ENCODE assay signal across 20 cellular contexts in genomic region chr1:32404956-32405355, GRCh38. TPM values are rescaled to one million over a fixed set of nuclear protein-coding genes. Genes with fewer than 3 reads are reported as not detected.
DNase-seq lines count a peak whose midpoint lies in the region; ATAC-seq, FAIRE-seq and TF ChIP-seq lines count a peak whose summit lies in the region.
"Had no signal": no experiment of that assay in that cellular context is flagged by ENCODE, and none has a peak within 500 bp of the region (broad histone marks: within the 10 kb centered on the region; RNA-seq: fewer than 3 reads in every experiment).

No MANE protein-coding gene starts in this region.

- H3K9me3 ChIP-seq in GM23248 (ENCODE audit: low read depth): no peaks in the 10 kb centered on the region
- no peaks in the 10 kb centered on the region for H3K9me3 ChIP-seq in astrocyte (ENCODE audit: insufficient read depth, low read depth, low read length)
- H3K9me3 ChIP-seq: BLaER1 had no signal

- peaks cover 6% of the 10 kb centered on the region for H3K4me1 Mint-ChIP-seq in astrocyte (ENCODE audit: low read depth, unreplicated experiment)
- H3K4me1 Mint-ChIP-seq in activated T-cell treated with anti-CD3 and anti-CD28 coated beads, Interleukin-2, amount 50 U/mL, for 4 hours (ENCODE audit: low read depth): no peaks in the 10 kb centered on the region
- H3K4me1 Mint-ChIP-seq: CD8-positive, alpha-beta memory T cell; IgD-negative memory B cell had no signal

- H3K9ac ChIP-seq in GM23248: no peak overlapping the region
- H3K9ac ChIP-seq in astrocyte (ENCODE audit: low read length): no peak overlapping the region
- H3K9ac ChIP-seq: BLaER1 had no signal

- H3K4me3 ChIP-seq in GM23248 (no peak overlapping the region), astrocyte (ENCODE audit: insufficient read depth, low read depth, low read length) (no peak overlapping the region)
- H3K4me3 ChIP-seq: BLaER1 had no signal

- H3K4me3 Mint-ChIP-seq in astrocyte (ENCODE audit: unreplicated experiment): no peak overlapping the region
- no peak overlapping the region for H3K4me3 Mint-ChIP-seq in activated T-cell treated with anti-CD3 and anti-CD28 coated beads, Interleukin-2, amount 50 U/mL, for 4 hours
- H3K4me3 Mint-ChIP-seq: CD8-positive, alpha-beta memory T cell; H9; IgD-negative memory B cell had no signal

- no peaks in the 10 kb centered on the region for H3K79me2 ChIP-seq in GM23248 (ENCODE audit: insufficient read depth)
- H3K79me2 ChIP-seq in astrocyte (ENCODE audit: insufficient read depth, low read length): no peaks in the 10 kb centered on the region

- no peak for ATAC-seq in HG03135 (IDR thresholded peaks at IDR 0.05; ENCODE audit: unreplicated experiment)
- no peak for ATAC-seq in activated T-cell treated with anti-CD3 and anti-CD28 coated beads, Interleukin-2, amount 50 U/mL, for 4 hours
- no peak for ATAC-seq in GM18870 (IDR thresholded peaks at IDR 0.05; ENCODE audit: unreplicated experiment)
- ATAC-seq: Panc1, SK-N-SH treated with all-trans-retinoic acid at 6 μM for 48 hours had no signal

- DNase-seq in AG20443 (ENCODE audit: low spot score) (peak; percentile 25), GM23248 (peak; percentile 5), astrocyte (ENCODE audit: low read depth) (peak; percentile 52), myocyte (ENCODE audit: low read depth) (peak; percentile 88), NCI-H748 (lab: John Stamatoyannopoulos, UW; ENCODE audit: unreplicated experiment) (no peak)
- no peak for DNase-seq in activated T-cell treated with anti-CD3 and anti-CD28 coated beads, Interleukin-2, amount 50 U/mL, for 4 hours
- DNase-seq: CD8-positive, alpha-beta memory T cell; H9; NCI-H1417; NCI-H187 treated with DMSO at 0.1 percent for 48 hours; NCI-H446 treated with DMSO at 0.1 percent for 48 hours; T-helper 1 cell had no signal

- FAIRE-seq in astrocyte (lab: Jason Lieb, UNC): no peak

- H3K27ac ChIP-seq in GM23248 (no peak overlapping the region), astrocyte (ENCODE audit: low read depth, low read length) (no peak overlapping the region)
- H3K27ac ChIP-seq: BLaER1 had no signal

- no peak for TF ChIP-seq CTCF in astrocyte (IDR thresholded peaks at IDR 0.05; ENCODE audit: insufficient read depth, low read depth, low read length)

- H3K27me3 ChIP-seq in GM23248 (replicated peaks; ENCODE audit: insufficient read depth): no peaks in the 10 kb centered on the region
- H3K27me3 ChIP-seq in astrocyte (ENCODE audit: insufficient read depth, low read length): no peaks in the 10 kb centered on the region
- H3K27me3 ChIP-seq: BLaER1 had no signal

- H3K4me2 ChIP-seq in GM23248 (ENCODE audit: unreplicated experiment) (no peak overlapping the region), astrocyte (ENCODE audit: low read length) (no peak overlapping the region)
- H3K4me2 ChIP-seq: BLaER1 had no signal

- H4K20me1 ChIP-seq in GM23248 (ENCODE audit: insufficient read depth) (no peaks in the 10 kb centered on the region), astrocyte (ENCODE audit: insufficient read depth, low read length) (no peaks in the 10 kb centered on the region)
- H4K20me1 ChIP-seq: BLaER1 had no signal

- H3K9me3 Mint-ChIP-seq in astrocyte (ENCODE audit: unreplicated experiment): no peaks in the 10 kb centered on the region
- H3K9me3 Mint-ChIP-seq in activated T-cell treated with anti-CD3 and anti-CD28 coated beads, Interleukin-2, amount 50 U/mL, for 4 hours: no peaks in the 10 kb centered on the region
- H3K9me3 Mint-ChIP-seq: CD8-positive, alpha-beta memory T cell; H9; IgD-negative memory B cell had no signal

- no peaks in the 10 kb centered on the region for H3K27me3 Mint-ChIP-seq in astrocyte (ENCODE audit: low read depth, unreplicated experiment)
- H3K27me3 Mint-ChIP-seq in activated T-cell treated with anti-CD3 and anti-CD28 coated beads, Interleukin-2, amount 50 U/mL, for 4 hours (ENCODE audit: low read depth): no peaks in the 10 kb centered on the region
- H3K27me3 Mint-ChIP-seq: CD8-positive, alpha-beta memory T cell; IgD-negative memory B cell had no signal

- 40 to 42% methylated on average over 3 of the region's 3 CpGs for WGBS in GM23248 (ENCODE audit: low coverage in 1 of 2, low lambda C conversion rate in 2 of 2, missing lambda C conversion rate in 2 of 2), 2 experiments

- H2AFZ ChIP-seq in GM23248: no peak overlapping the region
- no peak overlapping the region for H2AFZ ChIP-seq in astrocyte (ENCODE audit: low read depth, low read length)

- H3K36me3 ChIP-seq in GM23248 (ENCODE audit: low read depth): no peaks in the 10 kb centered on the region
- H3K36me3 ChIP-seq in astrocyte (ENCODE audit: insufficient read depth, low read length): no peaks in the 10 kb centered on the region
- H3K36me3 ChIP-seq: BLaER1 had no signal

- in situ Hi-C loops in GM23248 (cut with MboI): no loop called here

- H3F3A ChIP-seq in GM23248 (ENCODE audit: insufficient read depth): peaks cover 19% of the 10 kb centered on the region

- H3K4me1 ChIP-seq in GM23248 (ENCODE audit: insufficient read depth) (0 out of 2 replicates have a peak, but pooled peaks cover 4% of the 10 kb centered on the region), astrocyte (ENCODE audit: insufficient read depth, low read length) (no peaks in the 10 kb centered on the region)

- H3K9me2 ChIP-seq in GM23248 (ENCODE audit: insufficient read depth): no peaks in the 10 kb centered on the region

- H3K36me3 Mint-ChIP-seq in astrocyte (ENCODE audit: low read depth, unreplicated experiment): no peaks in the 10 kb centered on the region
- no peaks in the 10 kb centered on the region for H3K36me3 Mint-ChIP-seq in activated T-cell treated with anti-CD3 and anti-CD28 coated beads, Interleukin-2, amount 50 U/mL, for 4 hours (ENCODE audit: insufficient read depth)
- H3K36me3 Mint-ChIP-seq: CD8-positive, alpha-beta memory T cell; IgD-negative memory B cell had no signal

- peak overlapping the region; percentile 62 for H3K27ac Mint-ChIP-seq in astrocyte (ENCODE audit: unreplicated experiment)
- H3K27ac Mint-ChIP-seq: CD8-positive, alpha-beta memory T cell; H9; IgD-negative memory B cell had no signal

RNA-seq across cellular contexts. Expression of gene BSDC1, which starts 10.7 kb away (rescaled TPM):
- 83.8 and 94.9 TPM in 2 replicates for total RNA-seq in GM23248 (2014; rRNA removed; shearing (Covaris generic))
- polyA plus RNA-seq in GM23248 (2016; fragmentation: Nextera tagmentation; extraction: Ambion mirVana): 47.5 and 47.8 TPM in 2 replicates
- total RNA-seq in astrocyte: 71.9 and 73.1 TPM in 2 replicates
- total RNA-seq in myocyte: 62.8 and 63.2 TPM in 2 replicates
- 68.3 TPM for polyA plus RNA-seq in myocyte (2012)
- total RNA-seq in activated T-cell treated with anti-CD3 and anti-CD28 coated beads, Interleukin-2, amount 50 U/mL, for 4 hours: 10 to 100 TPM; 42.2 to 56.8 (median 46.6) TPM

RNA-seq across cellular contexts. Expression of gene TSSK3, which starts 42.6 kb away (rescaled TPM):
- total RNA-seq in GM23248 (2014; rRNA removed; shearing (Covaris generic)): 0.22 TPM in 1 of 2 replicates, not detected in the other
- 0.47 TPM in 1 of 2 replicates, not detected in the other for polyA plus RNA-seq in GM23248 (2016; fragmentation: Nextera tagmentation; extraction: Ambion mirVana)
- total RNA-seq in astrocyte (0.32 and 0.87 TPM in 2 replicates), myocyte (0.88 and 1.0 TPM in 2 replicates)
- polyA plus RNA-seq in myocyte (2012): 3.1 TPM
- under 1 TPM; 0.71 to 0.98 (median 0.92) TPM for total RNA-seq in activated T-cell treated with anti-CD3 and anti-CD28 coated beads, Interleukin-2, amount 50 U/mL, for 4 hours
- total RNA-seq: Daoy, HT1080 had no signal
- polyA plus RNA-seq: IgD-negative memory B cell had no signal

RNA-seq across cellular contexts. Expression of gene FAM229A, which starts 42.7 kb away (rescaled TPM):
- 1.1 and 3.2 TPM in 2 replicates for total RNA-seq in GM23248 (2014; rRNA removed; shearing (Covaris generic))
- polyA plus RNA-seq in GM23248 (2016; fragmentation: Nextera tagmentation; extraction: Ambion mirVana): 2.9 and 3.1 TPM in 2 replicates
- total RNA-seq in astrocyte: 3.5 and 4.2 TPM in 2 replicates
- total RNA-seq in myocyte: 4.4 and 5.2 TPM in 2 replicates
- 4.6 TPM for polyA plus RNA-seq in myocyte (2012)
- 1 to 10 TPM; 2.7 to 3.5 (median 3.2) TPM for total RNA-seq in activated T-cell treated with anti-CD3 and anti-CD28 coated beads, Interleukin-2, amount 50 U/mL, for 4 hours

RNA-seq across cellular contexts. Expression of gene ZBTB8B, which starts 59.9 kb away (rescaled TPM):
- not detected in 2 replicates for total RNA-seq in GM23248 (2014; rRNA removed; shearing (Covaris generic))
- not detected in 2 replicates for polyA plus RNA-seq in GM23248 (2016; fragmentation: Nextera tagmentation; extraction: Ambion mirVana)
- 0.12 and 0.18 TPM in 2 replicates for total RNA-seq in astrocyte
- total RNA-seq in myocyte: 0.03 and 0.16 TPM in 2 replicates
- polyA plus RNA-seq in myocyte (2012): 0.09 TPM
- not detected for total RNA-seq in activated T-cell treated with anti-CD3 and anti-CD28 coated beads, Interleukin-2, amount 50 U/mL, for 4 hours
- total RNA-seq: CD8-positive, alpha-beta memory T cell; HT1080 had no signal
- polyA plus RNA-seq: CD8-positive, alpha-beta memory T cell; IgD-negative memory B cell had no signal

Comparison
In these comparisons a context has a peak if more than half of its experiments do, and no peak if none do; other contexts are left out.
1. DNase-seq: peak in AG20443 (single experiment), GM23248 (single experiment), astrocyte (single experiment) and myocyte (single experiment); none in NCI-H748 (single experiment) and activated T-cell treated with anti-CD3 and anti-CD28 coated beads, Interleukin-2, amount 50 U/mL, for 4 hours (single experiment).